Comparison of ENCODE assay signal across 16 cellular contexts in genomic region chr2:10783421-10783820, GRCh38. TPM values are rescaled to one million over a fixed set of nuclear protein-coding genes. Genes with fewer than 3 reads are reported as not detected.
DNase-seq lines count a peak whose midpoint lies in the region; ATAC-seq, FAIRE-seq and TF ChIP-seq lines count a peak whose summit lies in the region.
"Had no signal": no experiment of that assay in that cellular context is flagged by ENCODE, and none has a peak within 500 bp of the region (broad histone marks: within the 10 kb centered on the region; RNA-seq: fewer than 3 reads in every experiment).

No MANE protein-coding gene starts in this region.

- TF ChIP-seq POLR2A in ovary (IDR thresholded peaks at IDR 0.05) = no peak

- no peak for FAIRE-seq in bronchial epithelial cell (lab: Jason Lieb, UNC)

- peaks cover 65% of the 10 kb centered on the region for H3K36me3 ChIP-seq in PC-3 (ENCODE audit: low read depth, low read length)
- H3K36me3 ChIP-seq in bronchial epithelial cell (ENCODE audit: control insufficient read depth, insufficient read depth, low read length) = peaks cover 30% of the 10 kb centered on the region
- H3K36me3 ChIP-seq in osteoblast (ENCODE audit: insufficient read depth, low read length) = peaks cover 63% of the 10 kb centered on the region
- H3K36me3 ChIP-seq in MM.1S (replicated peaks; ENCODE audit: insufficient read depth, low read length) = peaks cover 40% of the 10 kb centered on the region
- H3K36me3 ChIP-seq in ovary = no peaks in the 10 kb centered on the region

- DNase-seq in EH (ENCODE audit: low read depth) (peak; percentile 25), PC-3 (peak; percentile 72), bronchial epithelial cell (ENCODE audit: low read depth) (peak; percentile 45), osteoblast (ENCODE audit: insufficient read length, low spot score, missing footprints) (peak; percentile 48), MM.1S (no peak), ovary (no peak), nucleus accumbens (lab: John Stamatoyannopoulos, UW) (no peak)
- DNase-seq: ACHN; CD4-positive, alpha-beta T cell; DMS 273 treated with DMSO at 0.1 percent for 48 hours; HCEC 1CT; NCI-H1092; NCI-H2107; NCI-H226; SHP77 treated with DMSO at 0.1 percent for 48 hours had no signal

- H3K4me1 ChIP-seq in PC-3 (ENCODE audit: insufficient read depth, low read length) (peaks cover 15% of the 10 kb centered on the region), osteoblast (ENCODE audit: insufficient read depth, low read length) (no peaks in the 10 kb centered on the region), MM.1S (ENCODE audit: low read length) (no peaks in the 10 kb centered on the region), ovary (ENCODE audit: insufficient read depth) (no peaks in the 10 kb centered on the region)

- H4K20me1 ChIP-seq in PC-3 (ENCODE audit: low read length) (peaks cover 13% of the 10 kb centered on the region; the same call in 1 of the 2 replicates), osteoblast (ENCODE audit: insufficient read depth, low read length) (peaks cover 16% of the 10 kb centered on the region), MM.1S (ENCODE audit: insufficient read depth, low read length) (no peaks in the 10 kb centered on the region; the same call in 1 of the 2 replicates)

- CTCF ChIA-PET in PC-3 (lab: Charles Lee) = no interaction called here

- TSS peak; percentile 68 for BruUV-seq in PC-3 (replicated peaks; lab: Mats Ljungman, UMichigan)

- no peaks in the 10 kb centered on the region for H3F3A ChIP-seq in PC-3 (ENCODE audit: low read length, unreplicated experiment)
- H3F3A ChIP-seq in MM.1S (ENCODE audit: insufficient read depth, low read length) = 0 out of 2 replicates have a peak, but pooled peaks cover 3% of the 10 kb centered on the region

- TF ChIP-seq EP300 in ovary (IDR thresholded peaks at IDR 0.05) = no peak

- H3K9me2 ChIP-seq in PC-3 (replicated peaks; ENCODE audit: low read length) = no peaks in the 10 kb centered on the region
- H3K9me2 ChIP-seq in MM.1S (replicated peaks; ENCODE audit: insufficient read depth, low read length) = no peaks in the 10 kb centered on the region

- H3K9me3 ChIP-seq in PC-3 (ENCODE audit: low read length) (no peaks in the 10 kb centered on the region), osteoblast (ENCODE audit: low read depth, low read length) (no peaks in the 10 kb centered on the region), MM.1S (replicated peaks; ENCODE audit: insufficient read depth, low read length) (no peaks in the 10 kb centered on the region), ovary (no peaks in the 10 kb centered on the region)

- ATAC-seq in PC-3 = peak; percentile 81

- H3K27me3 ChIP-seq in PC-3 (ENCODE audit: low read length) (no peaks in the 10 kb centered on the region), bronchial epithelial cell (ENCODE audit: control insufficient read depth, insufficient read depth, low read length) (no peaks in the 10 kb centered on the region), osteoblast (ENCODE audit: insufficient read depth, low read length) (no peaks in the 10 kb centered on the region), MM.1S (replicated peaks; ENCODE audit: insufficient read depth, low read length) (no peaks in the 10 kb centered on the region), ovary (no peaks in the 10 kb centered on the region)

- peak overlapping the region; percentile 33 for H3K4me2 ChIP-seq in PC-3 (ENCODE audit: low read length)
- no peak overlapping the region for H3K4me2 ChIP-seq in osteoblast (ENCODE audit: insufficient read depth, low read length)
- H3K4me2 ChIP-seq in MM.1S (ENCODE audit: low read depth, low read length) = no peak overlapping the region
- H3K4me2 ChIP-seq: PC-9 had no signal

- no peak overlapping the region for H3K27ac ChIP-seq in PC-3 (ENCODE audit: low read length)
- no peak overlapping the region for H3K27ac ChIP-seq in osteoblast (ENCODE audit: low read depth, low read length)
- no peak overlapping the region for H3K27ac ChIP-seq in MM.1S (ENCODE audit: low read length)
- no peak overlapping the region for H3K27ac ChIP-seq in ovary
- H3K27ac ChIP-seq: PC-9 had no signal

- intact Hi-C loops in PC-3 (cut with micrococcal nuclease) = loop anchor here (5.0 kb wide), 1 partner anchor 76 kb away; no protein-coding TSS in a partner anchor
- intact Hi-C loops in ovary (cut with DNase I) = no loop called here

- no peak overlapping the region for H2AFZ ChIP-seq in PC-3 (ENCODE audit: low read length)
- H2AFZ ChIP-seq in osteoblast (ENCODE audit: low read length) = no peak overlapping the region
- no peak overlapping the region for H2AFZ ChIP-seq in MM.1S (ENCODE audit: low read length)
- H2AFZ ChIP-seq: PC-9 had no signal

- WGBS in ovary, 3 donors = 61 to 75% (median 63%) methylated on average over 4 of the region's 4 CpGs

- H3K4me3 ChIP-seq in PC-3 (ENCODE audit: low read length) (no peak overlapping the region), bronchial epithelial cell (ENCODE audit: low read depth, low read length) (no peak overlapping the region), osteoblast (ENCODE audit: insufficient read depth, low read length) (no peak overlapping the region), MM.1S (ENCODE audit: low read length) (no peak overlapping the region), ovary (no peak overlapping the region)
- H3K4me3 ChIP-seq: PC-9 had no signal

- H3K79me2 ChIP-seq in PC-3 (ENCODE audit: low read length) (no peaks in the 10 kb centered on the region; the same call in 1 of the 2 replicates), osteoblast (ENCODE audit: insufficient read depth, low read length) (peaks cover 3% of the 10 kb centered on the region), MM.1S (ENCODE audit: low read length) (peaks cover 40% of the 10 kb centered on the region)

- no peak for TF ChIP-seq CTCF in PC-3 (conservative IDR thresholded peaks at IDR 0.05; ENCODE audit: low read depth, low read length)
- no peak for TF ChIP-seq CTCF in bronchial epithelial cell (IDR thresholded peaks at IDR 0.05; ENCODE audit: insufficient read depth, low read length, severe bottlenecking)
- no peak for TF ChIP-seq CTCF in osteoblast (IDR thresholded peaks at IDR 0.05; ENCODE audit: extremely low read depth, low read depth, low read length)
- TF ChIP-seq CTCF in MM.1S (IDR thresholded peaks at IDR 0.05; ENCODE audit: low read length) = no peak
- no peak for TF ChIP-seq CTCF in ovary (IDR thresholded peaks at IDR 0.05)

- POLR2A ChIA-PET in PC-3 (lab: Charles Lee; ENCODE audit: unreplicated experiment) = no interaction called here

- no peak overlapping the region for H3K9ac ChIP-seq in PC-3 (ENCODE audit: low read length)
- H3K9ac ChIP-seq in MM.1S (ENCODE audit: low read length) = no peak overlapping the region

RNA-seq across cellular contexts. Expression of gene PDIA6, which starts 29.2 kb away (rescaled TPM):
- total RNA-seq in PC-3 (2014; rRNA removed) (350 and 351 TPM in 2 replicates), bronchial epithelial cell (418 and 582 TPM in 2 replicates), osteoblast (245 and 291 TPM in 2 replicates), ovary (100 to 1,000 TPM in 4 of 7 donors, 10 to 100 TPM in 3; 60.6 to 166 (median 109) TPM)
- polyA plus RNA-seq in ovary = 100 to 1,000 TPM; 102 to 220 TPM

Comparison
In these comparisons a context has a peak if more than half of its experiments do, and no peak if none do; other contexts are left out.
1. DNase-seq: peak in EH (single experiment), PC-3 (single experiment), bronchial epithelial cell (single experiment) and osteoblast (single experiment); none in MM.1S (single experiment), ovary (0 of 5) and nucleus accumbens (0 of 56).